Comparison of ENCODE assay signal across 26 cellular contexts in the genomic region with DNA sequence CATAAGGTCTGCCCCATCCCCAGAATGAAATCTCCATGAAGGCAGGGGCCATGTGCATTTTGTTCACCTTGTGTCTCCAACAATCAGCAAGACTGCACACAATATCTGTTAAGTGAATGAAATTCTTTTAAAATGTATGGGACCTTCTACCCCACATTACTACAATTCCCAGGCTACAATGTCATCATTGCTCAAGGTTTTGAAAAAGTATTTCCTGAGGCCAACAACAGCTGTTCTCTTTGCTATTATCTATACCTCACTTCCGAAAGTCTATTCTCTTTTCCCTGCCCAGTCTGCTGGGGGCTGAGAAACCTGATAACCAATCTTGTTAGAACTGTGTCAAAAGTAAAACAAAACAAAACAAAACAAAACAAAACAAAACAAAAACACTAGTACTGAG. TPM values are rescaled to one million over a fixed set of nuclear protein-coding genes. Genes with fewer than 3 reads are reported as not detected.
DNase-seq lines count a peak whose midpoint lies in the region; ATAC-seq and TF ChIP-seq lines count a peak whose summit lies in the region.
"Had no signal": no experiment of that assay in that cellular context is flagged by ENCODE, and none has a peak within 500 bp of the region (broad histone marks: within the 10 kb centered on the region; RNA-seq: fewer than 3 reads in every experiment).

No MANE protein-coding gene starts in this region.

- WGBS in GM23248 (ENCODE audit: low coverage in 1 of 2, low lambda C conversion rate in 2 of 2, missing lambda C conversion rate in 2 of 2), 2 experiments, result 100% methylated on average over 1 of the region's 1 CpG
- 88 to 98% methylated on average over 1 of the region's 1 CpG for WGBS in lower leg skin, 2 donors

- in situ Hi-C loops in GM23248 (cut with MboI) (no loop called here), gastrocnemius medialis (cut with MboI; ENCODE audit: low sequenced_read_pairs in 4 of 4) (no loop called here)

- no peaks in the 10 kb centered on the region for H3K36me3 Mint-ChIP-seq in immature natural killer cell
- H3K36me3 Mint-ChIP-seq: CD14-positive monocyte; CD8-positive, alpha-beta memory T cell had no signal

- no peak overlapping the region for H3K4me3 ChIP-seq in GM23248
- H3K4me3 ChIP-seq in fibroblast of the aortic adventitia (ENCODE audit: low read depth, low read length), result no peak overlapping the region
- H3K4me3 ChIP-seq in gastrocnemius medialis, result no peak overlapping the region
- H3K4me3 ChIP-seq in lower leg skin (ENCODE audit: low read depth, poor library complexity, severe bottlenecking), result no peak overlapping the region
- H3K4me3 ChIP-seq: K562, MG63, SJSA1 had no signal

- no peak overlapping the region for H3K27ac Mint-ChIP-seq in immature natural killer cell
- H3K27ac Mint-ChIP-seq: CD14-positive monocyte; CD8-positive, alpha-beta memory T cell; H9 had no signal

- TF ChIP-seq CTCF in fibroblast of the aortic adventitia (IDR thresholded peaks at IDR 0.05; ENCODE audit: insufficient read depth, low read length) (no peak), gastrocnemius medialis (IDR thresholded peaks at IDR 0.05 in 4 of 5, conservative IDR thresholded peaks at IDR 0.05 in 1 of 5) (no peak), lower leg skin (IDR thresholded peaks at IDR 0.05) (no peak)

- H3K9me3 ChIP-seq in GM23248 (ENCODE audit: low read depth), result no peaks in the 10 kb centered on the region
- H3K9me3 ChIP-seq in gastrocnemius medialis, result no peaks in the 10 kb centered on the region
- H3K9me3 ChIP-seq: BE2C, MG63, SJSA1 had no signal

- no peaks in the 10 kb centered on the region for H3K9me2 ChIP-seq in GM23248 (ENCODE audit: insufficient read depth)

- peak; percentile 13 for DNase-seq in GM23248
- peak; percentile 60 for DNase-seq in amniotic epithelial cell (ENCODE audit: low read depth)
- peak; percentile 11 for DNase-seq in fibroblast of the aortic adventitia (ENCODE audit: low read depth)
- DNase-seq in gastrocnemius medialis, result no peak
- DNase-seq in NCI-H1694 treated with DMSO at 0.1 percent for 48 hours (lab: John Stamatoyannopoulos, UW), result no peak
- DNase-seq in immature natural killer cell, result no peak
- no peak for DNase-seq in lower leg skin (ENCODE audit: low spot score in 2 of 2)
- DNase-seq: BE2C; Calu3; CD8-positive, alpha-beta memory T cell; DMS79 treated with DMSO at 0.1 percent for 48 hours; GF-D8; H9; Kasumi-1; MG63; NCI-H1105 treated with DMSO at 0.1 percent for 48 hours; NCI-H2029 treated with DMSO at 0.1 percent for 48 hours; NCI-H446 treated with DMSO at 0.1 percent for 48 hours; NCI-H526; Right ventricle myocardium superior; RPMI8226 had no signal

- H3K36me3 ChIP-seq in GM23248 (ENCODE audit: low read depth) (no peaks in the 10 kb centered on the region), gastrocnemius medialis (no peaks in the 10 kb centered on the region)
- H3K36me3 ChIP-seq: BE2C, MG63, SJSA1 had no signal

- peaks cover 1 to 10% (median 3%) of the 10 kb centered on the region in 3 donors for H3K27me3 Mint-ChIP-seq in immature natural killer cell (ENCODE audit: low read depth in 3 of 3)

- no peaks in the 10 kb centered on the region for H4K20me1 ChIP-seq in GM23248 (ENCODE audit: insufficient read depth)

- H3F3A ChIP-seq in GM23248 (ENCODE audit: insufficient read depth), result peaks cover 8% of the 10 kb centered on the region; the same call in 1 of the 2 replicates

- H3K79me2 ChIP-seq in GM23248 (ENCODE audit: insufficient read depth), result peaks cover 35% of the 10 kb centered on the region; the same call in 1 of the 2 replicates

- H3K9ac ChIP-seq in GM23248, result no peak overlapping the region

- H3K9me3 Mint-ChIP-seq in immature natural killer cell, result peaks cover 0 to 2% (median 0%) of the 10 kb centered on the region in 6 donors

- H3K4me1 ChIP-seq in GM23248 (ENCODE audit: insufficient read depth) (peaks cover 18% of the 10 kb centered on the region; the same call in 1 of the 2 replicates), gastrocnemius medialis (peaks cover 39 to 44% of the 10 kb centered on the region in 2 donors)
- H3K4me1 ChIP-seq: BE2C had no signal

- no peaks in the 10 kb centered on the region for H3K27me3 ChIP-seq in GM23248 (replicated peaks; ENCODE audit: insufficient read depth)
- no peaks in the 10 kb centered on the region for H3K27me3 ChIP-seq in gastrocnemius medialis
- H3K27me3 ChIP-seq: MG63, SJSA1 had no signal

- TF ChIP-seq POLR2A in gastrocnemius medialis (IDR thresholded peaks at IDR 0.05) (no peak), lower leg skin (IDR thresholded peaks at IDR 0.05) (no peak)

- no peaks in the 10 kb centered on the region for H3K4me1 Mint-ChIP-seq in immature natural killer cell
- H3K4me1 Mint-ChIP-seq: CD14-positive monocyte; CD8-positive, alpha-beta memory T cell had no signal

- H3K27ac ChIP-seq in GM23248, result no peak overlapping the region
- H3K27ac ChIP-seq in gastrocnemius medialis, result peak overlapping the region in 3 of 4 donors; percentile 26 to 71 (median 41)
- H3K27ac ChIP-seq: SJSA1 had no signal

- no peak overlapping the region for H2AFZ ChIP-seq in GM23248

- ATAC-seq in gastrocnemius medialis, result no peak
- no peak for ATAC-seq in GM18498 (IDR thresholded peaks at IDR 0.05; ENCODE audit: unreplicated experiment)
- ATAC-seq: HepG2, K562 had no signal

- no peak overlapping the region for H3K4me3 Mint-ChIP-seq in immature natural killer cell
- H3K4me3 Mint-ChIP-seq: CD14-positive monocyte; CD8-positive, alpha-beta memory T cell; H9 had no signal

- intact Hi-C loops in gastrocnemius medialis (cut with DNase I; ENCODE audit: low total_unique reads), result loop anchor here (10.0 kb wide), 1 partner anchor 580 kb away; no protein-coding TSS in a partner anchor
- intact Hi-C loops in lower leg skin (cut with DNase I; ENCODE audit: low total_unique reads), result no loop called here

- no peak overlapping the region for H3K4me2 ChIP-seq in GM23248 (ENCODE audit: unreplicated experiment)

RNA-seq across cellular contexts. Expression of gene HOMER1, which starts 29.2 kb away (rescaled TPM):
- 6.1 and 11.1 TPM in 2 replicates for total RNA-seq in GM23248 (2014; rRNA removed; shearing (Covaris generic))
- polyA plus RNA-seq in GM23248 (2016; fragmentation: Nextera tagmentation; extraction: Ambion mirVana) (4.7 and 5.3 TPM in 2 replicates), immature natural killer cell (1 to 10 TPM in 2 of 3 donors, under 1 TPM in 1; 0.11 to 4.1 (median 1.9) TPM)
- total RNA-seq in fibroblast of the aortic adventitia (ENCODE audit: low replicate concordance) (5.4 and 6.8 TPM in 2 replicates), gastrocnemius medialis (10 to 100 TPM; 23.5 to 51.0 (median 33.0) TPM), lower leg skin (10 to 100 TPM in 2 of 4 donors, 1 to 10 TPM in 2; 5.9 to 12.4 (median 8.8) TPM)

Comparison
In these comparisons a context has a peak if more than half of its experiments do, and no peak if none do; other contexts are left out.
1. DNase-seq: peak in GM23248 (single experiment), amniotic epithelial cell (single experiment) and fibroblast of the aortic adventitia (single experiment); none in gastrocnemius medialis (0 of 2), NCI-H1694 treated with DMSO at 0.1 percent for 48 hours (single experiment), immature natural killer cell (0 of 3) and lower leg skin (0 of 2).